Comparison of ENCODE assay signal across 16 cellular contexts in genomic region chr16:80058236-80058635, GRCh38.
DNase-seq lines count a peak whose midpoint lies in the region; ATAC-seq and TF ChIP-seq lines count a peak whose summit lies in the region.
"Had no signal": no experiment of that assay in that cellular context is flagged by ENCODE, and none has a peak within 500 bp of the region (broad histone marks: within the 10 kb centered on the region; RNA-seq: fewer than 3 reads in every experiment).

No MANE protein-coding gene starts in this region.

- H3K4me3 Mint-ChIP-seq in mesothelial cell of epicardium: no peak overlapping the region
- H3K4me3 Mint-ChIP-seq: WTC11 had no signal

- H3K9me3 Mint-ChIP-seq in mesothelial cell of epicardium: no peaks in the 10 kb centered on the region
- H3K9me3 Mint-ChIP-seq: WTC11 had no signal

- H3K27me3 ChIP-seq in body of pancreas (no peaks in the 10 kb centered on the region), gastroesophageal sphincter (no peaks in the 10 kb centered on the region), tibial nerve (no peaks in the 10 kb centered on the region)
- H3K27me3 ChIP-seq: Peyer's patch had no signal

- peaks cover 3% of the 10 kb centered on the region for H3K4me1 Mint-ChIP-seq in mesothelial cell of epicardium

- peaks cover 9% of the 10 kb centered on the region for H3K27me3 Mint-ChIP-seq in mesothelial cell of epicardium (ENCODE audit: low read depth)

- no peaks in the 10 kb centered on the region for H3K4me1 ChIP-seq in body of pancreas
- peaks cover 0 to 21% (median 5%) of the 10 kb centered on the region in 3 donors for H3K4me1 ChIP-seq in gastroesophageal sphincter
- H3K4me1 ChIP-seq in tibial nerve: peaks cover 0 to 28% (median 0%) of the 10 kb centered on the region in 4 donors
- H3K4me1 ChIP-seq: Peyer's patch had no signal

- no peaks in the 10 kb centered on the region for H3K36me3 ChIP-seq in body of pancreas (replicated peaks in 1 of 2; ENCODE audit: insufficient read depth in 1 of 2, low read depth in 2 of 2)
- H3K36me3 ChIP-seq in gastroesophageal sphincter: no peaks in the 10 kb centered on the region
- H3K36me3 ChIP-seq in tibial nerve: no peaks in the 10 kb centered on the region
- H3K36me3 ChIP-seq: cardiac muscle cell, Peyer's patch had no signal

- H3K4me3 ChIP-seq in body of pancreas: no peak overlapping the region
- H3K4me3 ChIP-seq in gastroesophageal sphincter: no peak overlapping the region
- H3K4me3 ChIP-seq in tibial nerve: no peak overlapping the region
- H3K4me3 ChIP-seq: cardiac muscle cell, Peyer's patch had no signal

- TF ChIP-seq CTCF in body of pancreas (IDR thresholded peaks at IDR 0.05): no peak
- no peak for TF ChIP-seq CTCF in gastroesophageal sphincter (IDR thresholded peaks at IDR 0.05)
- no peak for TF ChIP-seq CTCF in mesothelial cell of epicardium (IDR thresholded peaks at IDR 0.05; ENCODE audit: unreplicated experiment)
- TF ChIP-seq CTCF in tibial nerve (IDR thresholded peaks at IDR 0.05): no peak

- TF ChIP-seq EP300 in gastroesophageal sphincter (IDR thresholded peaks at IDR 0.05) (no peak), tibial nerve (IDR thresholded peaks at IDR 0.05) (no peak)

- DNase-seq in body of pancreas: peak; percentile 10 to 44 (median 25)
- no peak for DNase-seq in mesothelial cell of epicardium (ENCODE audit: low spot score in 2 of 2, unreplicated experiment in 2 of 2)
- DNase-seq in tibial nerve (ENCODE audit: low spot score in 2 of 2): peak; percentile 19 to 22
- DNase-seq in kidney glomerular epithelial cell (lab: John Stamatoyannopoulos, UW): no peak
- no peak for DNase-seq in HuH-7 (ENCODE audit: low spot score)
- no peak for DNase-seq in activated T-cell treated with anti-CD3 and anti-CD28 coated beads, Interleukin-2, amount 50 U/mL, for 1 hour
- DNase-seq in putamen (ENCODE audit: low spot score): no peak
- DNase-seq: activated naive CD4-positive, alpha-beta T cell treated with Interleukin-2 at 50 U/mL for 16 hours; NCI-H1930; NCI-H524 treated with DMSO at 0.1 percent for 48 hours; Peyer's patch; T-helper 1 cell had no signal

- H3K27ac ChIP-seq in body of pancreas (no peak overlapping the region), gastroesophageal sphincter (peak overlapping the region in 2 of 4 donors; percentile 9 to 53), tibial nerve (peak overlapping the region in 2 of 4 donors; percentile 21 to 67)
- H3K27ac ChIP-seq: C4-2B, cardiac muscle cell had no signal

- peak; percentile 42 for ATAC-seq in body of pancreas
- ATAC-seq in gastroesophageal sphincter: peak; percentile 50
- ATAC-seq: WTC11 had no signal

- WGBS in body of pancreas, 2 donors: 56 to 75% methylated on average over 10 of the region's 10 CpGs
- WGBS in gastroesophageal sphincter (ENCODE audit: low coverage in 1 of 2), 2 donors: 4 to 20% methylated on average over 1 to 6 of the region's 10 CpGs
- 24 to 27% methylated on average over 9 to 10 of the region's 10 CpGs for WGBS in tibial nerve, 2 donors

- H3K36me3 Mint-ChIP-seq in mesothelial cell of epicardium: no peaks in the 10 kb centered on the region
- H3K36me3 Mint-ChIP-seq: WTC11 had no signal

- no peak for TF ChIP-seq POLR2A in body of pancreas (IDR thresholded peaks at IDR 0.05)
- TF ChIP-seq POLR2A in gastroesophageal sphincter (IDR thresholded peaks at IDR 0.05): no peak
- no peak for TF ChIP-seq POLR2A in tibial nerve (IDR thresholded peaks at IDR 0.05)

- H3K27ac Mint-ChIP-seq in mesothelial cell of epicardium: peak overlapping the region; percentile 50
- H3K27ac Mint-ChIP-seq: WTC11 had no signal

- H3K9me3 ChIP-seq in body of pancreas (no peaks in the 10 kb centered on the region), gastroesophageal sphincter (no peaks in the 10 kb centered on the region), tibial nerve (no peaks in the 10 kb centered on the region)
- H3K9me3 ChIP-seq: Peyer's patch had no signal

- intact Hi-C loops in body of pancreas (cut with DNase I): no loop called here

Comparison
In these comparisons a context has a peak if more than half of its experiments do, and no peak if none do; other contexts are left out.
1. DNase-seq: peak in body of pancreas (4 of 4) and tibial nerve (2 of 2); none in mesothelial cell of epicardium (0 of 2), kidney glomerular epithelial cell (single experiment), HuH-7 (single experiment), activated T-cell treated with anti-CD3 and anti-CD28 coated beads, Interleukin-2, amount 50 U/mL, for 1 hour (single experiment) and putamen (single experiment).